In genomic region chrX:331145-331771, GRCh38 we compare ENCODE assay signal across 9 cellular contexts. TPM values are rescaled to one million over a fixed set of nuclear protein-coding genes. Genes with fewer than 3 reads are reported as not detected.
DNase-seq lines count a peak whose midpoint lies in the region; ATAC-seq, FAIRE-seq and TF ChIP-seq lines count a peak whose summit lies in the region.
"Had no signal": no experiment of that assay in that cellular context is flagged by ENCODE, and none has a peak within 500 bp of the region (broad histone marks: within the 10 kb centered on the region; RNA-seq: fewer than 3 reads in every experiment).

No MANE protein-coding gene starts in this region.

- CTCF ChIA-PET in A549 (lab: Yijun Ruan, JAX) (no interaction called here), HEK293 (lab: Yijun Ruan, JAX) (no interaction called here), K562 (lab: Yijun Ruan, JAX; ENCODE audit: low intra/inter-chr PET ratio) (no interaction called here)

- FAIRE-seq in A549 (lab: Jason Lieb, UNC) (no peak), K562 (lab: Jason Lieb, UNC) (no peak), GM12891 (lab: Jason Lieb, UNC) (no peak)
- FAIRE-seq: TTC549 had no signal

- H3K79me2 ChIP-seq in K562 (ENCODE audit: control insufficient read depth, insufficient read depth, low read length): no peaks in the 10 kb centered on the region

- no peak overlapping the region for H3K9ac ChIP-seq in K562 (ENCODE audit: insufficient read depth in 1 of 2, low read depth in 2 of 2, low read length in 2 of 2)

- TF ChIP-seq RAD21 in A549 (conservative IDR thresholded peaks at IDR 0.05 in 1 of 2, IDR thresholded peaks at IDR 0.05 in 1 of 2) (no peak), K562 (CRISPR knock-in tag; conservative IDR thresholded peaks at IDR 0.05 in 1 of 2, IDR thresholded peaks at IDR 0.05 in 1 of 2) (no peak)

- TF ChIP-seq POLR2A in A549 (IDR thresholded peaks at IDR 0.05; ENCODE audit: low read length): no peak
- TF ChIP-seq POLR2A in K562 (conservative IDR thresholded peaks at IDR 0.05): no peak
- no peak for TF ChIP-seq POLR2A in GM12891 (IDR thresholded peaks at IDR 0.05; ENCODE audit: low read depth, low read length)

- no peak for TF ChIP-seq EP300 in A549 (IDR thresholded peaks at IDR 0.05)
- no peak for TF ChIP-seq EP300 in K562 (IDR thresholded peaks at IDR 0.05; ENCODE audit: low read length)

- H2AFZ ChIP-seq in K562 (ENCODE audit: low read depth, low read length): no peak overlapping the region

- 51% methylated on average over 35 of the region's 48 CpGs for WGBS in A549 (ENCODE audit: missing lambda C conversion rate)
- 68% methylated on average over 15 of the region's 48 CpGs for WGBS in K562 (ENCODE audit: insufficient coverage, low coverage, missing lambda C conversion rate)

- H3K4me3 ChIP-seq in A549 (no peak overlapping the region), HEK293 (ENCODE audit: low read depth, low read length) (no peak overlapping the region), K562 (no peak overlapping the region)

- DNase-seq in A549 (ENCODE audit: low read depth in 1 of 2, low spot score in 1 of 2) (no peak), K562 (ENCODE audit: extremely low read depth in 1 of 4, low spot score in 3 of 4) (no peak), memory B cell (ENCODE audit: low spot score in 2 of 2) (no peak), foreskin melanocyte (no peak), GM12891 (ENCODE audit: insufficient read length, low spot score) (no peak), COLO668 (lab: John Stamatoyannopoulos, UW; ENCODE audit: unreplicated experiment) (no peak)

- peak overlapping the region; percentile 78 for H3K4me3 Mint-ChIP-seq in memory B cell

- H3K27ac Mint-ChIP-seq in memory B cell: no peak overlapping the region

- intact Hi-C loops in K562 (cut with micrococcal nuclease): no loop called here

- peak overlapping the region in 1 of 2 experiments; percentile 46; a peak in 1 of 6 replicates for H3K27ac ChIP-seq in A549
- H3K27ac ChIP-seq in HEK293 (ENCODE audit: extremely low read depth, low read depth, low read length): no peak overlapping the region
- H3K27ac ChIP-seq in K562 (ENCODE audit: extremely low read depth, low read depth, low read length): no peak overlapping the region

- H3K9me3 Mint-ChIP-seq in memory B cell: no peaks in the 10 kb centered on the region

- no peaks in the 10 kb centered on the region for H3K27me3 ChIP-seq in K562 (ENCODE audit: control insufficient read depth in 2 of 2, insufficient read depth in 2 of 2, low read length in 2 of 2)

- H3K9me3 ChIP-seq in A549 (no peaks in the 10 kb centered on the region), HEK293 (ENCODE audit: control insufficient read depth, insufficient read depth, low read depth, low read length) (no peaks in the 10 kb centered on the region), K562 (replicated peaks; ENCODE audit: control insufficient read depth, insufficient read depth, low read depth, low read length) (no peaks in the 10 kb centered on the region)

- TF ChIP-seq CTCF in A549 (IDR thresholded peaks at IDR 0.05) (no peak), HEK293 (tag by site-specific recombination; IDR thresholded peaks at IDR 0.05) (no peak), K562 (IDR thresholded peaks at IDR 0.05 in 2 of 3, conservative IDR thresholded peaks at IDR 0.05 in 1 of 3; ENCODE audit: insufficient read depth in 2 of 3, low read depth in 1 of 3, low read length in 3 of 3) (no peak)

- no peaks in the 10 kb centered on the region for H3K9me1 ChIP-seq in K562 (ENCODE audit: control insufficient read depth, insufficient read depth, low read length)

- peak; percentile 62 to 81 for ATAC-seq in A549
- ATAC-seq in K562: no peak
- peak; percentile 58 for ATAC-seq in memory B cell (ENCODE audit: low read depth)
- no peak for ATAC-seq in GM21360 (IDR thresholded peaks at IDR 0.05; ENCODE audit: unreplicated experiment)

- peaks cover 6% of the 10 kb centered on the region for H3K27me3 Mint-ChIP-seq in memory B cell

- peaks cover 6% of the 10 kb centered on the region for H3K36me3 Mint-ChIP-seq in memory B cell

- in situ Hi-C loops in K562 (cut with MboI): no loop called here

- POLR2A ChIA-PET in A549 (lab: Yijun Ruan, JAX): no interaction called here
- POLR2A ChIA-PET in HEK293 (lab: Yijun Ruan, JAX): no interaction called here
- POLR2A ChIA-PET in K562 (lab: Yijun Ruan, JAX): no interaction called here

- H3K36me3 ChIP-seq in HEK293 (ENCODE audit: control insufficient read depth in 2 of 2, insufficient read depth in 1 of 2, low read length in 2 of 2) (peaks cover 0 to 13% of the 10 kb centered on the region in 2 experiments; a peak in 1 of 3 replicates), K562 (ENCODE audit: control insufficient read depth, insufficient read depth, low read length) (no peaks in the 10 kb centered on the region)

- H3K4me2 ChIP-seq in A549 (no peak overlapping the region), K562 (ENCODE audit: insufficient read depth, low read length) (no peak overlapping the region)

- H3K4me1 Mint-ChIP-seq in memory B cell: peaks cover 5% of the 10 kb centered on the region

- H3K4me1 ChIP-seq in A549: peaks cover 5% of the 10 kb centered on the region; the same call in 1 of the 3 replicates
- no peaks in the 10 kb centered on the region for H3K4me1 ChIP-seq in HEK293 (ENCODE audit: control insufficient read depth, insufficient read depth, low read length)
- H3K4me1 ChIP-seq in K562 (replicated peaks in 1 of 2; ENCODE audit: control insufficient read depth in 2 of 2, insufficient read depth in 2 of 2, low read length in 2 of 2): peaks cover 0 to 3% of the 10 kb centered on the region in 2 experiments; a peak in 2 of 5 replicates

- no peaks in the 10 kb centered on the region for H4K20me1 ChIP-seq in K562 (replicated peaks; ENCODE audit: control insufficient read depth, insufficient read depth, low read length)

- BruUV-seq in K562 (replicated peaks; lab: Mats Ljungman, UMichigan): no TSS peak

RNA-seq across cellular contexts. Expression of gene GTPBP6, which starts 12.7 kb away (rescaled TPM):
- polyA plus RNA-seq in A549 (2011; rRNA removed) (22.9 and 26.0 TPM in 2 replicates), A549 (2017; fragmentation: RNase III; extraction: RNeasy Plus Mini Kit Qiagen cat#74134 plus additional on column Dnase treatment) (36.1 to 41.2 TPM (median 39.4 TPM) in 3 replicates), K562 (2011; rRNA removed) (8.0 and 13.2 TPM in 2 replicates), K562 (2014; fragmentation: Illumina TruSeq; extraction: Trizol) (4.7 and 14.6 TPM in 2 replicates), K562 (2014; fragmentation: Nextera tagmentation; extraction: Ambion mirVana) (under 1 TPM; 0.24 to 0.50 TPM), K562 (2014; rRNA removed) (23.7 and 26.4 TPM in 2 replicates)
- polyA plus RNA-seq in A549 (2012; cell fraction: cytosol; rRNA removed): 64.3 and 74.2 TPM in 2 replicates
- 78.8 and 93.8 TPM in 2 replicates for polyA plus RNA-seq in A549 (2012; cell fraction: nucleus; rRNA removed)
- polyA minus RNA-seq in A549 (2011; rRNA and poly(A)+ RNA removed): 10.2 and 14.8 TPM in 2 replicates
- total RNA-seq in K562 (2011; cell fraction: chromatin; rRNA removed; ENCODE audit: low replicate concordance): 8.2 and 16.9 TPM in 2 replicates
- 12.7 and 13.9 TPM in 2 replicates for total RNA-seq in K562 (2011; cell fraction: nucleolus; rRNA removed)
- 7.4 and 11.1 TPM in 2 replicates for total RNA-seq in K562 (2011; cell fraction: nucleoplasm; rRNA removed)
- total RNA-seq in K562 (2014; rRNA removed) (28.6 and 34.9 TPM in 2 replicates), K562 (2014; rRNA removed; fragmentation: Illumina TruSeq; extraction: Trizol) (1.8 and 2.7 TPM in 2 replicates), K562 (2015; rRNA removed; fragmentation: Illumina TruSeq; extraction: Trizol) (11.6 and 13.3 TPM in 2 replicates), K562 (2021) (34.1 and 35.2 TPM in 2 replicates)
- 11.9 and 25.0 TPM in 2 replicates for polyA plus RNA-seq in K562 (2011; cell fraction: cytosol; rRNA removed)
- polyA plus RNA-seq in K562 (2011; cell fraction: nucleus; rRNA removed): 21.1 and 25.4 TPM in 2 replicates
- polyA plus RNA-seq in K562 (2012): 18.5 and 21.7 TPM in 2 replicates
- 4.6 and 6.0 TPM in 2 replicates for polyA minus RNA-seq in K562 (2011; rRNA and poly(A)+ RNA removed)
- polyA minus RNA-seq in K562 (2011; cell fraction: cytosol; rRNA and poly(A)+ RNA removed): 8.3 and 9.6 TPM in 2 replicates
- 5.1 and 5.6 TPM in 2 replicates for polyA minus RNA-seq in K562 (2011; cell fraction: nucleus; rRNA and poly(A)+ RNA removed)
- polyA plus RNA-seq in GM12891 (2012; ENCODE audit: low read depth, missing spikeins): 29.7 TPM

RNA-seq across cellular contexts. Expression of gene PLCXD1, which starts 50.1 kb away (rescaled TPM):
- polyA plus RNA-seq in A549 (2011; rRNA removed): 67.9 and 87.0 TPM in 2 replicates
- polyA plus RNA-seq in A549 (2012; cell fraction: cytosol; rRNA removed): 80.7 and 97.7 TPM in 2 replicates
- 200 and 211 TPM in 2 replicates for polyA plus RNA-seq in A549 (2012; cell fraction: nucleus; rRNA removed)
- polyA plus RNA-seq in A549 (2017; fragmentation: RNase III; extraction: RNeasy Plus Mini Kit Qiagen cat#74134 plus additional on column Dnase treatment): 60.7 to 70.3 TPM (median 64.6 TPM) in 3 replicates
- 101 and 220 TPM in 2 replicates for polyA minus RNA-seq in A549 (2011; rRNA and poly(A)+ RNA removed)
- total RNA-seq in K562 (2011; cell fraction: chromatin; rRNA removed; ENCODE audit: low replicate concordance): 52.4 and 139 TPM in 2 replicates
- 83.4 and 116 TPM in 2 replicates for total RNA-seq in K562 (2011; cell fraction: nucleolus; rRNA removed)
- total RNA-seq in K562 (2011; cell fraction: nucleoplasm; rRNA removed): 77.7 and 93.6 TPM in 2 replicates
- total RNA-seq in K562 (2014; rRNA removed): 43.8 and 63.8 TPM in 2 replicates
- total RNA-seq in K562 (2014; rRNA removed; fragmentation: Illumina TruSeq; extraction: Trizol): 10.8 and 12.2 TPM in 2 replicates
- total RNA-seq in K562 (2015; rRNA removed; fragmentation: Illumina TruSeq; extraction: Trizol): 26.0 and 27.3 TPM in 2 replicates
- 50.5 and 52.6 TPM in 2 replicates for total RNA-seq in K562 (2021)
- polyA plus RNA-seq in K562 (2011; rRNA removed): 39.5 and 63.7 TPM in 2 replicates
- 70.2 and 75.4 TPM in 2 replicates for polyA plus RNA-seq in K562 (2011; cell fraction: cytosol; rRNA removed)
- 99.5 and 137 TPM in 2 replicates for polyA plus RNA-seq in K562 (2011; cell fraction: nucleus; rRNA removed)
- 42.8 and 49.2 TPM in 2 replicates for polyA plus RNA-seq in K562 (2012)
- 40.7 and 60.2 TPM in 2 replicates for polyA plus RNA-seq in K562 (2014; fragmentation: Illumina TruSeq; extraction: Trizol)
- 1 to 10 TPM; 6.0 to 6.2 TPM for polyA plus RNA-seq in K562 (2014; fragmentation: Nextera tagmentation; extraction: Ambion mirVana)
- 57.0 and 60.2 TPM in 2 replicates for polyA plus RNA-seq in K562 (2014; rRNA removed)
- polyA minus RNA-seq in K562 (2011; rRNA and poly(A)+ RNA removed): 27.5 and 36.2 TPM in 2 replicates
- polyA minus RNA-seq in K562 (2011; cell fraction: cytosol; rRNA and poly(A)+ RNA removed): 64.6 and 108 TPM in 2 replicates
- 37.3 and 47.7 TPM in 2 replicates for polyA minus RNA-seq in K562 (2011; cell fraction: nucleus; rRNA and poly(A)+ RNA removed)
- polyA plus RNA-seq in GM12891 (2012; ENCODE audit: low read depth, missing spikeins): 21.2 TPM

RNA-seq across cellular contexts. Expression of gene PPP2R3B, which starts 55.4 kb away (rescaled TPM):
- polyA plus RNA-seq in A549 (2011; rRNA removed) (12.6 and 13.1 TPM in 2 replicates), A549 (2017; fragmentation: RNase III; extraction: RNeasy Plus Mini Kit Qiagen cat#74134 plus additional on column Dnase treatment) (24.9 to 29.6 TPM (median 28.8 TPM) in 3 replicates), K562 (2011; rRNA removed) (8.5 and 11.0 TPM in 2 replicates), K562 (2014; fragmentation: Illumina TruSeq; extraction: Trizol) (3.8 and 8.0 TPM in 2 replicates), K562 (2014; fragmentation: Nextera tagmentation; extraction: Ambion mirVana) (under 1 TPM in 1 of 2 experiments, not detected in 1; 0.04 TPM), K562 (2014; rRNA removed) (13.6 and 14.3 TPM in 2 replicates)
- polyA plus RNA-seq in A549 (2012; cell fraction: cytosol; rRNA removed): 32.9 and 36.6 TPM in 2 replicates
- 130 and 153 TPM in 2 replicates for polyA plus RNA-seq in A549 (2012; cell fraction: nucleus; rRNA removed)
- polyA minus RNA-seq in A549 (2011; rRNA and poly(A)+ RNA removed): 35.8 and 47.9 TPM in 2 replicates
- 21.2 and 55.6 TPM in 2 replicates for total RNA-seq in K562 (2011; cell fraction: chromatin; rRNA removed; ENCODE audit: low replicate concordance)
- 36.2 and 47.1 TPM in 2 replicates for total RNA-seq in K562 (2011; cell fraction: nucleolus; rRNA removed)
- 22.7 and 27.4 TPM in 2 replicates for total RNA-seq in K562 (2011; cell fraction: nucleoplasm; rRNA removed)
- total RNA-seq in K562 (2014; rRNA removed) (14.7 and 16.2 TPM in 2 replicates), K562 (2014; rRNA removed; fragmentation: Illumina TruSeq; extraction: Trizol) (3.3 and 4.4 TPM in 2 replicates), K562 (2015; rRNA removed; fragmentation: Illumina TruSeq; extraction: Trizol) (6.9 and 7.8 TPM in 2 replicates), K562 (2021) (15.4 and 18.2 TPM in 2 replicates)
- polyA plus RNA-seq in K562 (2011; cell fraction: cytosol; rRNA removed): 6.7 and 10.8 TPM in 2 replicates
- 69.9 and 88.7 TPM in 2 replicates for polyA plus RNA-seq in K562 (2011; cell fraction: nucleus; rRNA removed)
- 9.5 and 25.9 TPM in 2 replicates for polyA plus RNA-seq in K562 (2012)
- 11.0 and 12.1 TPM in 2 replicates for polyA minus RNA-seq in K562 (2011; rRNA and poly(A)+ RNA removed)
- polyA minus RNA-seq in K562 (2011; cell fraction: cytosol; rRNA and poly(A)+ RNA removed): 16.1 and 39.0 TPM in 2 replicates
- 20.7 and 22.9 TPM in 2 replicates for polyA minus RNA-seq in K562 (2011; cell fraction: nucleus; rRNA and poly(A)+ RNA removed)
- 12.9 TPM for polyA plus RNA-seq in GM12891 (2012; ENCODE audit: low read depth, missing spikeins)

Comparison
In these comparisons a context has a peak if more than half of its experiments do, and no peak if none do; other contexts are left out.
1. ATAC-seq: peak in A549 (2 of 2) and memory B cell (single experiment); none in K562 (single experiment) and GM21360 (single experiment).